In genomic region chr11:38971141-38971540, GRCh38 we compare ENCODE assay signal across 22 cellular contexts.
DNase-seq lines count a peak whose midpoint lies in the region; ATAC-seq, FAIRE-seq and TF ChIP-seq lines count a peak whose summit lies in the region.
"Had no signal": no experiment of that assay in that cellular context is flagged by ENCODE, and none has a peak within 500 bp of the region (broad histone marks: within the 10 kb centered on the region; RNA-seq: fewer than 3 reads in every experiment).

No MANE protein-coding gene starts in this region.

- DNase-seq in EL: peak; percentile 51
- DNase-seq in MG63: peak; percentile 5
- DNase-seq in bronchial epithelial cell (ENCODE audit: low read depth): peak; percentile 78
- DNase-seq in renal cortical epithelial cell (ENCODE audit: low read depth): peak; percentile 1
- DNase-seq in neural progenitor cell (ENCODE audit: low spot score): no peak
- DNase-seq in NCI-H510A (lab: John Stamatoyannopoulos, UW): no peak
- DNase-seq: CD8-positive, alpha-beta T cell; KG1; NCI-H1048; NCI-H1436; NCI-H1930; NCI-H226; NCI-H524 treated with DMSO at 0.1 percent for 48 hours; PC-9; SW 1271 had no signal

- no peak for TF ChIP-seq CTCF in bronchial epithelial cell (IDR thresholded peaks at IDR 0.05; ENCODE audit: insufficient read depth, low read length, severe bottlenecking)
- TF ChIP-seq CTCF in neural progenitor cell (IDR thresholded peaks at IDR 0.05): no peak

- H3K4me1 ChIP-seq in neural progenitor cell: no peaks in the 10 kb centered on the region
- H3K4me1 ChIP-seq: BLaER1 treated with 17β-estradiol and CSF1 and Interleukin-3, amounts not matched to agents 10 nM and 100 nM had no signal

- no peaks in the 10 kb centered on the region for H4K20me1 ChIP-seq in neural progenitor cell (ENCODE audit: low read depth)
- H4K20me1 ChIP-seq: BLaER1 treated with 17β-estradiol and CSF1 and Interleukin-3, amounts not matched to agents 10 nM and 100 nM had no signal

- H2AFZ ChIP-seq in neural progenitor cell (replicated peaks): no peak overlapping the region
- H2AFZ ChIP-seq: GM23338, PC-9 had no signal

- no peaks in the 10 kb centered on the region for H3K9me3 Mint-ChIP-seq in neural progenitor cell
- H3K9me3 Mint-ChIP-seq: GM23338 had no signal

- no peaks in the 10 kb centered on the region for H3K4me1 Mint-ChIP-seq in neural progenitor cell
- H3K4me1 Mint-ChIP-seq: GM23338 had no signal

- H3K4me2 ChIP-seq in neural progenitor cell: no peak overlapping the region
- H3K4me2 ChIP-seq: BLaER1 treated with 17β-estradiol and CSF1 and Interleukin-3, amounts not matched to agents 10 nM and 100 nM; GM23338; PC-9 had no signal

- H3K36me3 Mint-ChIP-seq in neural progenitor cell: no peaks in the 10 kb centered on the region
- H3K36me3 Mint-ChIP-seq: CD8-positive, alpha-beta T cell had no signal

- H3K4me3 Mint-ChIP-seq in neural progenitor cell: no peak overlapping the region
- H3K4me3 Mint-ChIP-seq: CD8-positive, alpha-beta T cell; GM23338 had no signal

- H3K36me3 ChIP-seq in MG63 (no peaks in the 10 kb centered on the region), bronchial epithelial cell (ENCODE audit: control insufficient read depth, insufficient read depth, low read length) (no peaks in the 10 kb centered on the region), neural progenitor cell (no peaks in the 10 kb centered on the region)
- H3K36me3 ChIP-seq: BLaER1 treated with 17β-estradiol and CSF1 and Interleukin-3, amounts not matched to agents 10 nM and 100 nM had no signal

- H3K79me2 ChIP-seq in neural progenitor cell (ENCODE audit: low read depth): no peaks in the 10 kb centered on the region

- no peak overlapping the region for H3K27ac ChIP-seq in neural progenitor cell
- H3K27ac ChIP-seq: BLaER1 treated with 17β-estradiol and CSF1 and Interleukin-3, amounts not matched to agents 10 nM and 100 nM; PC-9 had no signal

- ATAC-seq in HG02840 (IDR thresholded peaks at IDR 0.05; ENCODE audit: low FRiP score, unreplicated experiment): no peak
- ATAC-seq: CD8-positive, alpha-beta T cell; GM12878; GM23338; HCT116; Right ventricle myocardium inferior had no signal

- H3K27me3 ChIP-seq in MG63 (no peaks in the 10 kb centered on the region), bronchial epithelial cell (ENCODE audit: control insufficient read depth, insufficient read depth, low read length) (no peaks in the 10 kb centered on the region), neural progenitor cell (no peaks in the 10 kb centered on the region)
- H3K27me3 ChIP-seq: BLaER1 treated with 17β-estradiol and CSF1 and Interleukin-3, amounts not matched to agents 10 nM and 100 nM had no signal

- no peak overlapping the region for H3K27ac Mint-ChIP-seq in neural progenitor cell
- H3K27ac Mint-ChIP-seq: CD8-positive, alpha-beta T cell; GM23338 had no signal

- no peak overlapping the region for H3K4me3 ChIP-seq in MG63
- no peak overlapping the region for H3K4me3 ChIP-seq in bronchial epithelial cell (ENCODE audit: low read depth, low read length)
- H3K4me3 ChIP-seq in neural progenitor cell: no peak overlapping the region
- H3K4me3 ChIP-seq: BLaER1 treated with 17β-estradiol and CSF1 and Interleukin-3, amounts not matched to agents 10 nM and 100 nM; GM12878; GM23338; PC-9 had no signal

- H3F3A ChIP-seq in neural progenitor cell (ENCODE audit: low read depth): no peaks in the 10 kb centered on the region

- H3K27me3 Mint-ChIP-seq in neural progenitor cell (ENCODE audit: insufficient read depth, low read depth): no peaks in the 10 kb centered on the region

- no peak for FAIRE-seq in bronchial epithelial cell (lab: Jason Lieb, UNC)
- FAIRE-seq: GM12878, GM19239 had no signal

- H3K9me3 ChIP-seq in MG63: no peaks in the 10 kb centered on the region
- H3K9me3 ChIP-seq in neural progenitor cell (ENCODE audit: low read depth): no peaks in the 10 kb centered on the region
- H3K9me3 ChIP-seq: BLaER1 treated with 17β-estradiol and CSF1 and Interleukin-3, amounts not matched to agents 10 nM and 100 nM had no signal

- H3K9ac ChIP-seq in neural progenitor cell: no peak overlapping the region
- H3K9ac ChIP-seq: BLaER1 treated with 17β-estradiol and CSF1 and Interleukin-3, amounts not matched to agents 10 nM and 100 nM had no signal

Comparison
In these comparisons a context has a peak if more than half of its experiments do, and no peak if none do; other contexts are left out.
1. DNase-seq: peak in EL (single experiment), MG63 (single experiment), bronchial epithelial cell (single experiment) and renal cortical epithelial cell (single experiment); none in neural progenitor cell (single experiment) and NCI-H510A (single experiment).